ENCODE assay signal across 23 cellular contexts in the genomic region with DNA sequence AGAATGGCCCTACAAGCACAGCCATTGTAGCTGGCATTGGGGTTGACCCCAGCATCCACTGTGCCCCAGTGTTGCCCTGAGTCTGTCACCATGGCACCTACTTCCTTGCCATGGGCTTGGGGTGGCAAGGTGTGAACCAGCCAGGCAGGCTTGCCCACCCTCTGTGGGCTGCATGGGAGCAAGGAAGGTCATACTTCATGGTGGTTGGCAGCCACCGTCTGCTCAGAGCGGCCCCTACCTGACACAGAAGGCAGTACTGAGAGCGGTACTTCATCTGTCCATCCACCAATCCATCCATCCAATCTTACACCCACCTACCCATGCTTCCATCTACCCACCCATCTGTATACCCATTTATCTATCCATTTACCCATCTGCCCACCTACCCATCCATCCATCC.
DNase-seq lines count a peak whose midpoint lies in the region; ATAC-seq, FAIRE-seq and TF ChIP-seq lines count a peak whose summit lies in the region.
"Had no signal": no experiment of that assay in that cellular context is flagged by ENCODE, and none has a peak within 500 bp of the region (broad histone marks: within the 10 kb centered on the region; RNA-seq: fewer than 3 reads in every experiment).

No MANE protein-coding gene starts in this region.

- in situ Hi-C loops in IMR-90 (cut with MboI; ENCODE audit: low sequenced_read_pairs) = no loop called here

- H4K8ac ChIP-seq in IMR-90 (ENCODE audit: low read depth in 2 of 2, low read length in 2 of 2) = no peak overlapping the region

- H3K27ac ChIP-seq in heart right ventricle (no peak overlapping the region), IMR-90 (ENCODE audit: insufficient read depth, low read length) (no peak overlapping the region), kidney (ENCODE audit: low read depth in 2 of 2, low read length in 2 of 2) (no peak overlapping the region)
- H3K27ac ChIP-seq: 22Rv1 had no signal

- intact Hi-C loops in Right ventricle myocardium inferior (cut with DNase I) (no loop called here), heart right ventricle (cut with DNase I) (no loop called here), IMR-90 (cut with micrococcal nuclease) (no loop called here), kidney (cut with DNase I) (no loop called here), posterior vena cava (cut with DNase I) (no loop called here)

- H3K9me3 ChIP-seq in heart right ventricle (no peaks in the 10 kb centered on the region), IMR-90 (ENCODE audit: control insufficient read depth, insufficient read depth, low read length) (peaks cover 68% of the 10 kb centered on the region), kidney (ENCODE audit: control insufficient read depth in 1 of 2, low read length in 2 of 2) (no peaks in the 10 kb centered on the region)
- H3K9me3 ChIP-seq: MG63 had no signal

- H3K27me3 ChIP-seq in heart right ventricle (peaks cover 0 to 34% (median 11%) of the 10 kb centered on the region in 7 donors), IMR-90 (ENCODE audit: control insufficient read depth, insufficient read depth, low read length) (no peaks in the 10 kb centered on the region)
- H3K27me3 ChIP-seq: MG63 had no signal

- TF ChIP-seq CTCF in heart right ventricle (IDR thresholded peaks at IDR 0.05) (no peak), IMR-90 (conservative IDR thresholded peaks at IDR 0.05; ENCODE audit: low read depth, low read length) (no peak), kidney (IDR thresholded peaks at IDR 0.05; ENCODE audit: borderline replicate concordance, extremely low read depth, insufficient read depth) (no peak)

- TF ChIP-seq POLR2A in IMR-90 (IDR thresholded peaks at IDR 0.05; ENCODE audit: low read depth, low read length) = no peak

- H3K36me3 ChIP-seq in heart right ventricle = no peaks in the 10 kb centered on the region
- H3K36me3 ChIP-seq in IMR-90 (ENCODE audit: control insufficient read depth, insufficient read depth, low read length) = no peaks in the 10 kb centered on the region
- H3K36me3 ChIP-seq in kidney (ENCODE audit: control insufficient read depth in 1 of 2, insufficient read depth in 2 of 2, low read length in 2 of 2) = no peaks in the 10 kb centered on the region
- H3K36me3 ChIP-seq: MG63 had no signal

- H2BK120ac ChIP-seq in IMR-90 (ENCODE audit: low read depth, low read length) = no peak overlapping the region

- no peak overlapping the region for H4K5ac ChIP-seq in IMR-90 (ENCODE audit: low read depth, low read length)

- no peak overlapping the region for H3K23ac ChIP-seq in IMR-90 (ENCODE audit: low read depth, low read length)

- ATAC-seq in Right ventricle myocardium inferior (no peak), heart right ventricle (no peak), IMR-90 (ENCODE audit: low read depth) (no peak), HG02840 (IDR thresholded peaks at IDR 0.05; ENCODE audit: low FRiP score, unreplicated experiment) (no peak), HG02642 (IDR thresholded peaks at IDR 0.05; ENCODE audit: poor library complexity, unreplicated experiment) (no peak)

- peaks cover 0 to 15% (median 0%) of the 10 kb centered on the region in 9 donors for H3K4me1 ChIP-seq in heart right ventricle
- H3K4me1 ChIP-seq in IMR-90 (ENCODE audit: control insufficient read depth, insufficient read depth, low read length) = no peaks in the 10 kb centered on the region
- H3K4me1 ChIP-seq in kidney (ENCODE audit: control insufficient read depth in 1 of 2, insufficient read depth in 1 of 2, low read depth in 1 of 2, low read length in 2 of 2) = no peaks in the 10 kb centered on the region

- H2BK15ac ChIP-seq in IMR-90 (ENCODE audit: low read depth, low read length) = no peak overlapping the region

- H3K56ac ChIP-seq in IMR-90 (ENCODE audit: extremely low read depth, insufficient read depth, low read length) = no peak overlapping the region

- 91 to 96% methylated on average over 3 of the region's 3 CpGs for WGBS in heart right ventricle, 2 donors
- 100% methylated on average over 1 of the region's 3 CpGs; no CpG with 5 or more reads in 1 of the 2 experiments for WGBS in IMR-90 (ENCODE audit: extremely low coverage in 2 of 2, insufficient read length in 1 of 2), 2 experiments

- no peak overlapping the region for H3K18ac ChIP-seq in IMR-90 (ENCODE audit: low read depth, low read length)

- no TSS peak for BruUV-seq in IMR-90 (replicated peaks; lab: Mats Ljungman, UMichigan)

- no peak overlapping the region for H2AFZ ChIP-seq in IMR-90 (replicated peaks; ENCODE audit: low read length, poor library complexity)

- H3K4ac ChIP-seq in IMR-90 (ENCODE audit: low read depth, low read length) = no peak overlapping the region

- CTCF ChIA-PET in IMR-90 (lab: Yijun Ruan, JAX) = no interaction called here

- H3K79me1 ChIP-seq in IMR-90 (ENCODE audit: low read depth in 1 of 2, low read length in 2 of 2) = no peaks in the 10 kb centered on the region

- no peak overlapping the region for H3K4me2 ChIP-seq in IMR-90 (ENCODE audit: low read depth, low read length)

- H2BK20ac ChIP-seq in IMR-90 (ENCODE audit: low read depth, low read length) = no peak overlapping the region

- H3K9ac ChIP-seq in IMR-90 (ENCODE audit: low read depth, low read length) = no peak overlapping the region
- H3K9ac ChIP-seq in kidney (ENCODE audit: low read length in 2 of 2) = no peak overlapping the region

- H3K14ac ChIP-seq in IMR-90 (replicated peaks; ENCODE audit: low read depth, low read length) = no peak overlapping the region

- peak overlapping the region; percentile 39 for H2BK5ac ChIP-seq in IMR-90 (ENCODE audit: low read depth, low read length, poor library complexity, severe bottlenecking)

- FAIRE-seq in kidney (lab: Jason Lieb, UNC) = no peak
- FAIRE-seq: GM12892, HTR-8/SVneo had no signal

- H4K20me1 ChIP-seq in IMR-90 (ENCODE audit: insufficient read depth, low read length) = no peaks in the 10 kb centered on the region

- no peak overlapping the region for H2AK9ac ChIP-seq in IMR-90 (replicated peaks; ENCODE audit: low read depth, low read length, poor library complexity)

- H2AK5ac ChIP-seq in IMR-90 (ENCODE audit: low read depth, low read length) = no peak overlapping the region

- POLR2A ChIA-PET in IMR-90 (lab: Charles Lee; ENCODE audit: unreplicated experiment) = no interaction called here

- DNase-seq in Right ventricle myocardium inferior (ENCODE audit: missing footprints) (peak; percentile 37), heart right ventricle (no peak), IMR-90 (no peak), kidney (peak; percentile 56), posterior vena cava (ENCODE audit: low spot score) (peak; percentile 38), NCI-H2171 treated with DMSO at 0.1 percent for 48 hours (lab: John Stamatoyannopoulos, UW) (no peak)
- DNase-seq: Calu3, DND-41, GOT3, HCEC 1CT, KG1, MG63, NCI-H2029 treated with DMSO at 0.1 percent for 48 hours, NCI-H226, NCI-H510A, NCI-H69, RPMI8226, SHP77 treated with DMSO at 0.1 percent for 48 hours had no signal

- H4K91ac ChIP-seq in IMR-90 (ENCODE audit: insufficient read depth, low read depth, low read length) = no peak overlapping the region

- no peaks in the 10 kb centered on the region for H3K9me1 ChIP-seq in IMR-90 (ENCODE audit: insufficient read depth, low read length)

- TF ChIP-seq RAD21 in IMR-90 (IDR thresholded peaks at IDR 0.05; ENCODE audit: low read length) = no peak

- dilution Hi-C loops in IMR-90 (cut with HindIII; ENCODE audit: low sequenced_read_pairs, unreplicated experiment) = no loop called here

- H3K4me3 ChIP-seq in heart right ventricle = no peak overlapping the region
- no peak overlapping the region for H3K4me3 ChIP-seq in IMR-90 (ENCODE audit: insufficient read depth, low read depth, low read length)
- no peak overlapping the region for H3K4me3 ChIP-seq in kidney (ENCODE audit: low read length in 2 of 2)
- H3K4me3 ChIP-seq: MG63 had no signal

TF ChIP-seq in IMR-90, 13 proteins besides CTCF, POLR2A, EP300 and RAD21:
- TF ChIP-seq SMC3 (IDR thresholded peaks at IDR 0.05; ENCODE audit: low read depth, low read length) (no peak), BHLHE40 (IDR thresholded peaks at IDR 0.05; ENCODE audit: low read depth, low read length) (no peak), USF2 (IDR thresholded peaks at IDR 0.05; ENCODE audit: low read depth, low read length) (no peak), CEBPB (IDR thresholded peaks at IDR 0.05; ENCODE audit: low read depth, low read length) (no peak), RCOR1 (IDR thresholded peaks at IDR 0.05; ENCODE audit: insufficient replicate concordance, low read length) (no peak), MAZ (IDR thresholded peaks at IDR 0.05; ENCODE audit: borderline replicate concordance, low read depth, low read length) (no peak), FOS (IDR thresholded peaks at IDR 0.05; ENCODE audit: low read depth, low read length) (no peak), NFE2L2 (IDR thresholded peaks at IDR 0.05; ENCODE audit: low read depth, low read length) (no peak), RFX5 (IDR thresholded peaks at IDR 0.05; ENCODE audit: low read depth, low read length) (no peak), MXI1 (IDR thresholded peaks at IDR 0.05; ENCODE audit: borderline replicate concordance, low read depth, low read length) (no peak), MAFK (IDR thresholded peaks at IDR 0.05; ENCODE audit: low read depth, low read length) (no peak), ELK1 (IDR thresholded peaks at IDR 0.05; ENCODE audit: borderline replicate concordance, low read depth, low read length) (no peak)

Comparison
In these comparisons a context has a peak if more than half of its experiments do, and no peak if none do; other contexts are left out.
1. DNase-seq: peak in Right ventricle myocardium inferior (single experiment), kidney (single experiment) and posterior vena cava (single experiment); none in heart right ventricle (0 of 2), IMR-90 (single experiment) and NCI-H2171 treated with DMSO at 0.1 percent for 48 hours (single experiment).